Comparison of ENCODE assay signal across 10 cellular contexts in genomic region chr9:129712595-129713524, GRCh38. TPM values are rescaled to one million over a fixed set of nuclear protein-coding genes. Genes with fewer than 3 reads are reported as not detected.
DNase-seq lines count a peak whose midpoint lies in the region; ATAC-seq, FAIRE-seq and TF ChIP-seq lines count a peak whose summit lies in the region.
"Had no signal": no experiment of that assay in that cellular context is flagged by ENCODE, and none has a peak within 500 bp of the region (broad histone marks: within the 10 kb centered on the region; RNA-seq: fewer than 3 reads in every experiment).

No MANE protein-coding gene starts in this region.

- CTCF ChIA-PET in activated naive CD4-positive, alpha-beta T cell treated with anti-CD3 and anti-CD28 coated beads for 36 hours (lab: Charles Lee), result interaction anchor here (1.2 to 3.3 kb wide), 4 partner anchors 13 to 71 kb away, joined by 3 to 9 read pairs (median 6); no protein-coding TSS in a partner anchor

- no peaks in the 10 kb centered on the region for H3K9me3 Mint-ChIP-seq in activated naive CD4-positive, alpha-beta T cell treated with anti-CD3 and anti-CD28 coated beads for 36 hours

- DNase-seq in GM03348 (ENCODE audit: low spot score) (peak; percentile 86), foreskin fibroblast (peak; percentile 91 to 94), frontal cortex (ENCODE audit: low spot score in 2 of 2) (no peak)
- DNase-seq in stimulated activated CD8-positive, alpha-beta memory T cell treated with anti-CD3 and anti-CD28 coated beads, Interleukin-4, amount 100 ng/mL, for 48 hours, result peak; percentile 41
- DNase-seq in activated naive CD4-positive, alpha-beta T cell treated with anti-CD3 and anti-CD28 coated beads for 36 hours, result no peak
- DNase-seq: activated naive CD4-positive, alpha-beta T cell had no signal

- no peak for ATAC-seq in HG03439 (IDR thresholded peaks at IDR 0.05; ENCODE audit: unreplicated experiment)
- no peak for ATAC-seq in GM21529 (IDR thresholded peaks at IDR 0.05; ENCODE audit: unreplicated experiment)
- ATAC-seq: SK-N-SH treated with all-trans-retinoic acid at 6 μM for 48 hours had no signal

- no peak for FAIRE-seq in frontal cortex (lab: Jason Lieb, UNC)

- no peak overlapping the region for H3K27ac Mint-ChIP-seq in activated naive CD4-positive, alpha-beta T cell treated with anti-CD3 and anti-CD28 coated beads for 36 hours

- H3K4me3 ChIP-seq in WI38 (ENCODE audit: low read depth, low read length), result peak overlapping the region; percentile 23
- H3K4me3 ChIP-seq in foreskin fibroblast (ENCODE audit: low read depth in 1 of 2, low read length in 2 of 2), result peak overlapping the region; percentile 2 to 7

- no peak overlapping the region for H3K4me3 Mint-ChIP-seq in activated naive CD4-positive, alpha-beta T cell treated with anti-CD3 and anti-CD28 coated beads for 36 hours

- intact Hi-C loops in activated naive CD4-positive, alpha-beta T cell treated with anti-CD3 and anti-CD28 coated beads for 36 hours (cut with micrococcal nuclease), result loop anchor here (5.0 kb wide), 1 partner anchor 41 kb away; no protein-coding TSS in a partner anchor

- TF ChIP-seq CTCF in WI38 (IDR thresholded peaks at IDR 0.05; ENCODE audit: low read depth, low read length) (no peak), foreskin fibroblast (IDR thresholded peaks at IDR 0.05; ENCODE audit: low read depth, low read length) (no peak)

- H3K27me3 Mint-ChIP-seq in activated naive CD4-positive, alpha-beta T cell treated with anti-CD3 and anti-CD28 coated beads for 36 hours (ENCODE audit: low read depth), result no peaks in the 10 kb centered on the region

- H3K36me3 Mint-ChIP-seq in activated naive CD4-positive, alpha-beta T cell treated with anti-CD3 and anti-CD28 coated beads for 36 hours (ENCODE audit: low read depth), result no peaks in the 10 kb centered on the region

- H3K4me1 Mint-ChIP-seq in activated naive CD4-positive, alpha-beta T cell treated with anti-CD3 and anti-CD28 coated beads for 36 hours (ENCODE audit: low read depth), result peaks cover 19% of the 10 kb centered on the region

RNA-seq across cellular contexts. Expression of gene PTGES, which starts 40.0 kb away (rescaled TPM):
- under 1 TPM; 0.31 to 0.44 TPM for total RNA-seq in activated naive CD4-positive, alpha-beta T cell treated with anti-CD3 and anti-CD28 coated beads for 36 hours
- total RNA-seq in frontal cortex, result 3.7 TPM

RNA-seq across cellular contexts. Expression of gene PRRX2, which starts 47.4 kb away (rescaled TPM):
- total RNA-seq in activated naive CD4-positive, alpha-beta T cell treated with anti-CD3 and anti-CD28 coated beads for 36 hours, result under 1 TPM; 0.69 to 0.83 TPM
- total RNA-seq in frontal cortex, result not detected

Comparison
In these comparisons a context has a peak if more than half of its experiments do, and no peak if none do; other contexts are left out.
1. DNase-seq: peak in GM03348 (single experiment), foreskin fibroblast (2 of 2) and stimulated activated CD8-positive, alpha-beta memory T cell treated with anti-CD3 and anti-CD28 coated beads, Interleukin-4, amount 100 ng/mL, for 48 hours (single experiment); none in activated naive CD4-positive, alpha-beta T cell treated with anti-CD3 and anti-CD28 coated beads for 36 hours (single experiment) and frontal cortex (0 of 2).